ENCODE assay signal across 10 cellular contexts in the genomic region with DNA sequence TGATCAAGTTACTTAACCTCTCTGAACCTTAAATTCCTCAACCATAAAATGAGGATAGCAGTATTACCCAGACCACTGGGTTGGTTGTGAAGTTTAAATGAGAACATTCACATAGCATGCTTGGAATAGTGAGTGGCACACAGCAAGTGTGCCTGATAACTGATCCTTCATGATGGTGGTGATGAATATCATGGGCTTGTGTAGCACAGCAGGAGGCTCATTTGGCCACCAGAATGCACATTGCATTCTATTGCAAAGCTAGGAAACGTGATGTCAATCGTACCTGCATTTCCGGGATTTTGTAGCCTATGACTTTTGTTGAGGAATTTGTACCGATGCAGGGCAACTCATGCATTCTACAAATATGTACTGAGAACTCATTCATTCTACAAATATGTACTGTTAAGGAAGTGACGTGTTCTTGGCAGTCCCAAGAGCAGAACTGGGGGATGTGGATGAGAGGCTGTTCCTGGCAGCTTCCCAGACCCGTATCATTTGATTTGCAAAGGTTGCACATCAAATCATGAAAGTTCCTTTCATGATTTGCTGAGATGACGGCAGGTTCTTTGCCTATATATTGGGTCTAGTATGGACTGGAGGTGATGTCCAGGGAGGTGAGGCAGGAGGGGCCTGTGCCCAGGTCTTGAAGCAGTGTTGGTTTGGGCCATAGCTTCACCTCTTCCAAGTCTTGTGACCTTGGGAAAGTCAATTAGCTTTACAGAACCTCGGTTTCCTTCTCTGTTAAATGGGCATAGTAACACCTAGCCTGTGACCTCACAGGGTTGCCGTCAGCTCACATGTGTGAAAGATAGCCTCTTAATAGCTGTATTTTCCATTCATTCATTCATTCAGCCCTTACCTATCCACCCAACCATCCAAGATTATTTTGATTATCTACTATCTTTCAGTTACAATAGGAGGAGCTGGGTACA.
A peak's percentile ranks its signal among the peaks of the same experiment; 100 is the strongest.
DNase-seq lines count a peak whose midpoint lies in the region; ATAC-seq, FAIRE-seq and TF ChIP-seq lines count a peak whose summit lies in the region.
"Had no signal": no experiment of that assay in that cellular context is flagged by ENCODE, and none has a peak within 500 bp of the region (broad histone marks: within the 10 kb centered on the region; RNA-seq: fewer than 3 reads in every experiment).

No MANE protein-coding gene starts in this region.

- TF ChIP-seq CTCF in GM12878 (IDR thresholded peaks at IDR 0.05 in 2 of 3, conservative IDR thresholded peaks at IDR 0.05 in 1 of 3; ENCODE audit: control insufficient read depth in 2 of 3, extremely low read depth in 1 of 3, insufficient read depth in 1 of 3, low read depth in 3 of 3, low read length in 3 of 3), result no peak

- no peaks in the 10 kb centered on the region for H4K20me1 ChIP-seq in GM12878 (ENCODE audit: control insufficient read depth, insufficient read depth)
- H4K20me1 ChIP-seq: BLaER1 treated with 17β-estradiol and CSF1 and Interleukin-3, amounts not matched to agents 10 nM and 100 nM had no signal

- no peak overlapping the region for H3K27ac ChIP-seq in GM12878 (ENCODE audit: control insufficient read depth, insufficient read depth)

- peak overlapping the region; percentile 19 for H3K27ac Mint-ChIP-seq in activated T-cell treated with anti-CD3 and anti-CD28 coated beads, Interleukin-2, amount 50 U/mL, for 72 hours
- no peak overlapping the region for H3K27ac Mint-ChIP-seq in activated T-cell treated with anti-CD3 and anti-CD28 coated beads, Interleukin-2, amount 50 U/mL, for 24 hours

- no TSS peak for BruUV-seq in GM12878 (replicated peaks; lab: Mats Ljungman, UMichigan)

- no peaks in the 10 kb centered on the region for H3K9me3 ChIP-seq in GM12878 (replicated peaks; ENCODE audit: control insufficient read depth, insufficient read depth, low read length)
- H3K9me3 ChIP-seq: BLaER1 treated with 17β-estradiol and CSF1 and Interleukin-3, amounts not matched to agents 10 nM and 100 nM had no signal

- RAD21 ChIA-PET in GM12878 (lab: Charles Lee; ENCODE audit: unreplicated experiment), result interaction anchor here (1.0 to 4.1 kb wide), 3 partner anchors 15 to 100 kb away, joined by 3 to 33 read pairs (median 3); no protein-coding TSS in a partner anchor

- no peak for TF ChIP-seq POLR2A in GM12878 (IDR thresholded peaks at IDR 0.05; ENCODE audit: low read depth, low read length)

- H2AFZ ChIP-seq in GM12878 (ENCODE audit: control insufficient read depth, low read depth, low read length), result no peak overlapping the region

- intact Hi-C loops in GM12878 (cut with micrococcal nuclease; ENCODE audit: unreplicated experiment) (no loop called here), left colon (cut with DNase I, micrococcal nuclease) (no loop called here)

- no peak for TF ChIP-seq RAD21 in GM12878 (IDR thresholded peaks at IDR 0.05; ENCODE audit: insufficient read depth, low read depth, low read length)

- H3K4me3 ChIP-seq in GM12878, result no peak overlapping the region
- H3K4me3 ChIP-seq: BLaER1 treated with 17β-estradiol and CSF1 and Interleukin-3, amounts not matched to agents 10 nM and 100 nM had no signal

- ATAC-seq in activated T-cell treated with anti-CD3 and anti-CD28 coated beads, Interleukin-2, amount 50 U/mL, for 72 hours (replicated peaks in 1 of 2), result no peak
- ATAC-seq in GM12878 (no peak), left colon (peak; percentile 9), GM21576 (IDR thresholded peaks at IDR 0.05; ENCODE audit: unreplicated experiment) (no peak), HG03565 (IDR thresholded peaks at IDR 0.05; ENCODE audit: unreplicated experiment) (no peak)

- H3K4me2 ChIP-seq in GM12878 (ENCODE audit: control insufficient read depth, insufficient read depth), result no peak overlapping the region

- FAIRE-seq in GM12878 (lab: Jason Lieb, UNC), result no peak

- POLR2A ChIA-PET in GM12878 (lab: Charles Lee), result interaction anchor here (1.4 to 9.0 kb wide), 2 partner anchors 11 kb away, joined by 4 to 117 read pairs; no protein-coding TSS in a partner anchor

- no peak overlapping the region for H3K4me3 Mint-ChIP-seq in activated T-cell treated with anti-CD3 and anti-CD28 coated beads, Interleukin-2, amount 50 U/mL, for 72 hours
- H3K4me3 Mint-ChIP-seq in activated T-cell treated with anti-CD3 and anti-CD28 coated beads, Interleukin-2, amount 50 U/mL, for 24 hours, result no peak overlapping the region

- H3K36me3 Mint-ChIP-seq in activated T-cell treated with anti-CD3 and anti-CD28 coated beads, Interleukin-2, amount 50 U/mL, for 72 hours (ENCODE audit: insufficient read depth in 2 of 2), result no peaks in the 10 kb centered on the region
- H3K36me3 Mint-ChIP-seq in activated T-cell treated with anti-CD3 and anti-CD28 coated beads, Interleukin-2, amount 50 U/mL, for 24 hours (ENCODE audit: low read depth), result no peaks in the 10 kb centered on the region

- no peak for TF ChIP-seq EP300 in GM12878 (IDR thresholded peaks at IDR 0.05; ENCODE audit: borderline replicate concordance in 1 of 2, control insufficient read depth in 1 of 2, low read depth in 2 of 2, low read length in 2 of 2)

- peaks cover 37% of the 10 kb centered on the region for H3K4me1 Mint-ChIP-seq in activated T-cell treated with anti-CD3 and anti-CD28 coated beads, Interleukin-2, amount 50 U/mL, for 72 hours (ENCODE audit: low read depth)
- H3K4me1 Mint-ChIP-seq in activated T-cell treated with anti-CD3 and anti-CD28 coated beads, Interleukin-2, amount 50 U/mL, for 24 hours (ENCODE audit: low read depth), result peaks cover 21% of the 10 kb centered on the region

- no peaks in the 10 kb centered on the region for H3K36me3 ChIP-seq in GM12878 (ENCODE audit: control insufficient read depth in 2 of 2, insufficient read depth in 2 of 2, low read length in 1 of 2)
- H3K36me3 ChIP-seq: BLaER1 treated with 17β-estradiol and CSF1 and Interleukin-3, amounts not matched to agents 10 nM and 100 nM had no signal

- in situ Hi-C loops in GM12878 (cut with MboI), result no loop called here

- no peak for DNase-seq in activated T-cell treated with anti-CD3 and anti-CD28 coated beads, Interleukin-2, amount 50 U/mL, for 72 hours
- DNase-seq in activated T-cell treated with anti-CD3 and anti-CD28 coated beads, Interleukin-2, amount 50 U/mL, for 24 hours, result no peak
- DNase-seq in GM12878 (ENCODE audit: low read depth, low spot score) (no peak), left colon (no peak), ureter (ENCODE audit: low spot score) (peak; percentile 72), RPMI8226 (no peak)
- DNase-seq: activated CD4-positive, CD25-positive, alpha-beta regulatory T cell treated with anti-CD3 and anti-CD28 coated beads, Interleukin-2, amount 50 U/mL, for 72 hours had no signal

- H3K4me1 ChIP-seq in GM12878 (ENCODE audit: control insufficient read depth, insufficient read depth, low read length), result peaks cover 19% of the 10 kb centered on the region

- H3K9ac ChIP-seq in GM12878 (ENCODE audit: control insufficient read depth, insufficient read depth, low read length), result no peak overlapping the region
- H3K9ac ChIP-seq: BLaER1 treated with 17β-estradiol and CSF1 and Interleukin-3, amounts not matched to agents 10 nM and 100 nM had no signal

- WGBS in GM12878 (ENCODE audit: insufficient coverage, insufficient replicate concordance, low lambda C conversion rate, missing lambda C conversion rate), result 64% methylated on average over 9 of the region's 9 CpGs

- SMC1A ChIA-PET in GM12878 (lab: Charles Lee; ENCODE audit: uncharacterized antibody, unreplicated experiment), result interaction anchor here (2.4 to 5.1 kb wide), 4 partner anchors 8 to 44 kb away, joined by 12 to 67 read pairs (median 40); no protein-coding TSS in a partner anchor

- H3K27me3 ChIP-seq in GM12878 (replicated peaks in 1 of 2; ENCODE audit: control insufficient read depth in 2 of 2, insufficient read depth in 2 of 2, low read length in 1 of 2), result no peaks in the 10 kb centered on the region
- H3K27me3 ChIP-seq: BLaER1 treated with 17β-estradiol and CSF1 and Interleukin-3, amounts not matched to agents 10 nM and 100 nM had no signal

- CTCF ChIA-PET in GM12878 (lab: Yijun Ruan, JAX), result interaction anchor here (4.0 kb wide), 1 partner anchor 13 kb away, joined by 36 read pairs; no protein-coding TSS in a partner anchor

- no peaks in the 10 kb centered on the region for H3K27me3 Mint-ChIP-seq in activated T-cell treated with anti-CD3 and anti-CD28 coated beads, Interleukin-2, amount 50 U/mL, for 72 hours (ENCODE audit: low read depth)
- H3K27me3 Mint-ChIP-seq in activated T-cell treated with anti-CD3 and anti-CD28 coated beads, Interleukin-2, amount 50 U/mL, for 24 hours, result no peaks in the 10 kb centered on the region

- no peaks in the 10 kb centered on the region for H3K9me3 Mint-ChIP-seq in activated T-cell treated with anti-CD3 and anti-CD28 coated beads, Interleukin-2, amount 50 U/mL, for 72 hours
- H3K9me3 Mint-ChIP-seq in activated T-cell treated with anti-CD3 and anti-CD28 coated beads, Interleukin-2, amount 50 U/mL, for 24 hours, result no peaks in the 10 kb centered on the region

- H3K79me2 ChIP-seq in GM12878 (ENCODE audit: control insufficient read depth, insufficient read depth, low read length), result no peaks in the 10 kb centered on the region

TF ChIP-seq in GM12878, 131 proteins besides CTCF, POLR2A, EP300 and RAD21 (continues in another document):
- TF ChIP-seq, protein P1, sequence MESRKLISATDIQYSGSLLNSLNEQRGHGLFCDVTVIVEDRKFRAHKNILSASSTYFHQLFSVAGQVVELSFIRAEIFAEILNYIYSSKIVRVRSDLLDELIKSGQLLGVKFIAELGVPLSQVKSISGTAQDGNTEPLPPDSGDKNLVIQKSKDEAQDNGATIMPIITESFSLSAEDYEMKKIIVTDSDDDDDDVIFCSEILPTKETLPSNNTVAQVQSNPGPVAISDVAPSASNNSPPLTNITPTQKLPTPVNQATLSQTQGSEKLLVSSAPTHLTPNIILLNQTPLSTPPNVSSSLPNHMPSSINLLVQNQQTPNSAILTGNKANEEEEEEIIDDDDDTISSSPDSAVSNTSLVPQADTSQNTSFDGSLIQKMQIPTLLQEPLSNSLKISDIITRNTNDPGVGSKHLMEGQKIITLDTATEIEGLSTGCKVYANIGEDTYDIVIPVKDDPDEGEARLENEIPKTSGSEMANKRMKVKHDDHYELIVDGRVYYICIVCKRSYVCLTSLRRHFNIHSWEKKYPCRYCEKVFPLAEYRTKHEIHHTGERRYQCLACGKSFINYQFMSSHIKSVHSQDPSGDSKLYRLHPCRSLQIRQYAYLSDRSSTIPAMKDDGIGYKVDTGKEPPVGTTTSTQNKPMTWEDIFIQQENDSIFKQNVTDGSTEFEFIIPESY (IDR thresholded peaks at IDR 0.05), result no peak
- no peak for TF ChIP-seq ESRRA (IDR thresholded peaks at IDR 0.05; ENCODE audit: low read length)
- TF ChIP-seq ZNF622 (IDR thresholded peaks at IDR 0.05), result no peak
- no peak for TF ChIP-seq HDGF (IDR thresholded peaks at IDR 0.05)
